Comparison of ENCODE assay signal across 33 cellular contexts in genomic region chr3:116667324-116667723, GRCh38. TPM values are rescaled to one million over a fixed set of nuclear protein-coding genes. Genes with fewer than 3 reads are reported as not detected.
"Had no signal": no experiment of that assay in that cellular context is flagged by ENCODE, and none has a peak within 500 bp of the region (broad histone marks: within the 10 kb centered on the region; RNA-seq: fewer than 3 reads in every experiment).

No MANE protein-coding gene starts in this region.

- H3K27me3 ChIP-seq: colonic mucosa, esophagus squamous epithelium, gastrocnemius medialis, left lung had no signal

- H3K27ac ChIP-seq: colonic mucosa, epithelial cell of prostate, esophagus squamous epithelium, gastrocnemius medialis, heart right ventricle, left lung, lower lobe of right lung had no signal

- H3K36me3 ChIP-seq: colonic mucosa, esophagus squamous epithelium, gastrocnemius medialis, heart right ventricle, left lung, lower lobe of right lung had no signal

- H3K27me3 Mint-ChIP-seq: dendritic cell treated with granulocyte-macrophage colony-stimulating factor and Interleukin-4, amounts not matched to agents 40 ng/mL and 50 ng/mL, for 4 days; effector memory CD8-positive, alpha-beta T cell had no signal

- H3K9me3 ChIP-seq: colonic mucosa, esophagus squamous epithelium, gastrocnemius medialis, left lung, lower lobe of right lung had no signal

- H3K4me1 ChIP-seq: colonic mucosa, esophagus squamous epithelium, gastrocnemius medialis, heart right ventricle, left lung, lower lobe of right lung had no signal

- DNase-seq: colonic mucosa; cortex of kidney; effector CD8-positive, alpha-beta T cell; effector memory CD8-positive, alpha-beta T cell; endodermal cell; erythroblast; esophagus squamous epithelium; foreskin fibroblast; foreskin melanocyte; gastrocnemius medialis; glutamatergic neuron; head of caudate nucleus; heart right ventricle; hippocampal formation; left cardiac atrium; left lung; left ventricle myocardium superior; lower lobe of right lung; mesenchymal stem cell; midbrain had no signal

- H3K4me3 Mint-ChIP-seq: dendritic cell treated with granulocyte-macrophage colony-stimulating factor and Interleukin-4, amounts not matched to agents 40 ng/mL and 50 ng/mL, for 4 days; effector memory CD8-positive, alpha-beta T cell; endodermal cell had no signal

- H3K4me3 ChIP-seq: colonic mucosa, esophagus squamous epithelium, gastrocnemius medialis, heart right ventricle, left lung, lower lobe of right lung had no signal

- H3K9me3 Mint-ChIP-seq: endodermal cell had no signal

- H3K27ac Mint-ChIP-seq: dendritic cell treated with granulocyte-macrophage colony-stimulating factor and Interleukin-4, amounts not matched to agents 40 ng/mL and 50 ng/mL, for 4 days; effector memory CD8-positive, alpha-beta T cell; endodermal cell had no signal

- ATAC-seq: effector memory CD8-positive, alpha-beta T cell; esophagus mucosa; gastrocnemius medialis; left cardiac atrium; left lung; left ventricle myocardium superior; lower lobe of right lung had no signal

- FAIRE-seq: endometrium, islet of Langerhans, keratinocyte had no signal

RNA-seq across cellular contexts. Expression of gene TUSC7, which starts 42.3 kb away (rescaled TPM):
- total RNA-seq: colonic mucosa, dermis microvascular lymphatic vessel endothelial cell, endodermal cell, esophagus mucosa, esophagus squamous epithelium, gastrocnemius medialis, glomerular endothelial cell, heart right ventricle, kidney epithelial cell, left cardiac atrium, left lung, left ventricle myocardium superior, lower leg skin, lower lobe of right lung, lung microvascular endothelial cell, mononuclear cell, mucosa of gallbladder had no signal
- polyA plus RNA-seq: heart right ventricle, keratinocyte had no signal
